8 cellular contexts compared by ENCODE assay signal in genomic region chr12:132761032-132761910, GRCh38. TPM values are rescaled to one million over a fixed set of nuclear protein-coding genes. Genes with fewer than 3 reads are reported as not detected.
DNase-seq lines count a peak whose midpoint lies in the region; ATAC-seq and TF ChIP-seq lines count a peak whose summit lies in the region.

Gene ANKLE2 (minus strand): TSS chr12:132761832. CDS start chr12:132761798, 34 bp downstream.

- peak; percentile 31 for ATAC-seq in GM19467 (IDR thresholded peaks at IDR 0.05; ENCODE audit: unreplicated experiment)
- ATAC-seq in left cardiac atrium, result peak; percentile 31 to 52

- peak within 1 kb of the TSS; percentile 98 for H3K9ac ChIP-seq in adipocyte (ENCODE audit: low read length)

- peak in 1 of 2 donors; percentile 35 for TF ChIP-seq POLR2A in uterus (IDR thresholded peaks at IDR 0.05)

- H3K27ac ChIP-seq in HL-60 (replicated peaks), result peak within 1 kb of the TSS; percentile 96
- peak within 1 kb of the TSS; percentile 98 to 99 for H3K27ac ChIP-seq in uterus

- intact Hi-C loops in left cardiac atrium (cut with DNase I), result no loop called here
- intact Hi-C loops in uterus (cut with DNase I; ENCODE audit: low total_unique reads), result no loop called here

- H3K36me3 ChIP-seq in adipocyte (ENCODE audit: control insufficient read depth, insufficient read depth, low read length, severe bottlenecking), result peaks cover 2% of the 10 kb centered on the region
- H3K36me3 ChIP-seq in uterus, result no peaks in the 10 kb centered on the region

- no peaks in the 10 kb centered on the region for H3K9me3 ChIP-seq in adipocyte (ENCODE audit: control insufficient read depth, low read length)
- no peaks in the 10 kb centered on the region for H3K9me3 ChIP-seq in uterus

- H3K4me3 ChIP-seq in HL-60 (replicated peaks; ENCODE audit: insufficient read depth, low read length) (peak within 1 kb of the TSS; percentile 80), adipocyte (ENCODE audit: low read length) (peak within 1 kb of the TSS; percentile 94), uterus (peak within 1 kb of the TSS; percentile 76 to 94)

- no peaks in the 10 kb centered on the region for H3K27me3 ChIP-seq in HL-60 (ENCODE audit: insufficient read depth, poor library complexity, severe bottlenecking)
- no peaks in the 10 kb centered on the region for H3K27me3 ChIP-seq in adipocyte (replicated peaks; ENCODE audit: control insufficient read depth, insufficient read depth, low read length)
- no peaks in the 10 kb centered on the region for H3K27me3 ChIP-seq in uterus

- peaks cover 17% of the 10 kb centered on the region for H3K4me1 ChIP-seq in adipocyte (ENCODE audit: control insufficient read depth, insufficient read depth, low read length)
- peaks cover 0 to 5% of the 10 kb centered on the region in 2 donors for H3K4me1 ChIP-seq in uterus

- DNase-seq in Caki2 (ENCODE audit: low read depth), result no peak
- peak; percentile 41 to 68 for DNase-seq in HL-60 (ENCODE audit: low read depth in 1 of 2, low spot score in 1 of 2)
- DNase-seq in T follicular helper cell (ENCODE audit: low read depth), result peak; percentile 49
- DNase-seq in adipocyte (ENCODE audit: low read depth), result peak; percentile 84
- DNase-seq in left cardiac atrium, result peak; percentile 51
- DNase-seq in renal cortical epithelial cell (ENCODE audit: low read depth), result peak; percentile 63
- DNase-seq in uterus, result peak in 1 of 2 donors; percentile 36

- in situ Hi-C loops in Caki2 (cut with HindIII; ENCODE audit: low pct_unique_long_range_greater_than_20kb, low sequenced_read_pairs), result no loop called here

- TF ChIP-seq CTCF in HL-60 (IDR thresholded peaks at IDR 0.05; ENCODE audit: insufficient read depth, low read length) (no peak), uterus (IDR thresholded peaks at IDR 0.05) (no peak)

RNA-seq across cellular contexts. Expression of gene ANKLE2, which starts in this region (rescaled TPM):
- total RNA-seq in Caki2 (2014; rRNA removed; shearing (Covaris generic); ENCODE audit: low replicate concordance), result 47.4 and 55.9 TPM in 2 replicates
- total RNA-seq in left cardiac atrium (10 to 100 TPM; 21.1 to 34.1 TPM), renal cortical epithelial cell (111 and 116 TPM in 2 replicates), uterus (10 to 100 TPM; 21.2 to 87.4 (median 69.6) TPM)
